ENCODE assay signal across 10 cellular contexts in the genomic region with DNA sequence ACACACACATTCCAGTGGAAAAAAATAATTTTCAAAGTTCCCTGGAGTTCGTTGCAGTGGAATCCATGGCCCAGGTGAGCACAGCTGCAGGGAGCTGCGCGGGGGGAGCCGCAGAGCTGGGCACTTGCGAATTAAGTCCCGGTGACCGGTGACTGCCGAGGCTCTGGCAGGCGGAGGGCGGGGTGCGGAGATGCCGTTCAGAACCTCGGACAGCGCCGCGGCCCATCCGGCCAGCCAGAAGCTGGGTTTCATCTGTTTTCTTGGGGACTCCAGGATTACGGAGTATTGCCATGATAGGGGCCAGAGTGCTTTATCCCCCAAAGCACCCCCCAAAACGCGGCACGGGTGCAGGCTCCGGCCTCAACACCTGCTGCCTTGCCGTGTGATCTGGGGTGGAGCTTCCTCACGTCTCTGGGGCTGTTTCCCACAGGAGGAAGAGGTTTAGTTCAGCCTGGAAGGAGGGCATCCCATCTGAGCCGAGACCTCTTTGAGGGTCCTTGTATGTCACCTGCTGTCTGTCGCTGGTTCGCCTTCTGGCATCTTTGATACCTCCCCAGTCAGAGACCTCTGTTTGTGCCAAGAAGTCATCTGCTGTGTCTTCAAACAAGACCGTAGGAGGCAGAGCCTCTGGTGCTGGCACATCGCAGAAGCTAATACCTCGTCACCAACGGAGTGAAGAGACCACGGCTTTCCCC.
A peak's percentile ranks its signal among the peaks of the same experiment; 100 is the strongest.
DNase-seq lines count a peak whose midpoint lies in the region; ATAC-seq, FAIRE-seq and TF ChIP-seq lines count a peak whose summit lies in the region.
"Had no signal": no experiment of that assay in that cellular context is flagged by ENCODE, and none has a peak within 500 bp of the region (broad histone marks: within the 10 kb centered on the region; RNA-seq: fewer than 3 reads in every experiment).

No MANE protein-coding gene starts in this region.

- DNase-seq in A549 (ENCODE audit: low read depth in 1 of 2, low spot score in 1 of 2) (peak in 1 of 2 experiments; percentile 56), GM13977 (ENCODE audit: low spot score) (peak; percentile 69), iPS-NIHi11 (ENCODE audit: low spot score) (peak; percentile 93), CD14-positive monocyte (ENCODE audit: low spot score) (no peak), NCI-H774 (lab: John Stamatoyannopoulos, UW) (no peak), hippocampal formation (lab: John Stamatoyannopoulos, UW) (no peak)
- peak; percentile 15 for DNase-seq in activated CD8-positive, alpha-beta T cell treated with anti-CD3 and anti-CD28 coated beads for 36 hours
- DNase-seq: Calu3 had no signal

- H3K9me3 Mint-ChIP-seq in activated CD8-positive, alpha-beta T cell treated with anti-CD3 and anti-CD28 coated beads for 36 hours, result peaks cover 5% of the 10 kb centered on the region
- H3K9me3 Mint-ChIP-seq in CD14-positive monocyte, result peaks cover 0 to 5% (median 3%) of the 10 kb centered on the region in 7 donors

- POLR2A ChIA-PET in A549 (lab: Yijun Ruan, JAX), result no interaction called here
- POLR2A ChIA-PET in activated CD8-positive, alpha-beta T cell treated with anti-CD3 and anti-CD28 coated beads for 36 hours (lab: Charles Lee), result no interaction called here

- TF ChIP-seq EP300 in A549 (IDR thresholded peaks at IDR 0.05), result no peak

- TF ChIP-seq RAD21 in A549 (conservative IDR thresholded peaks at IDR 0.05 in 1 of 2, IDR thresholded peaks at IDR 0.05 in 1 of 2), result no peak

- no peak for TF ChIP-seq POLR2A in A549 (IDR thresholded peaks at IDR 0.05; ENCODE audit: low read length)

- in situ Hi-C loops in GM13977 (cut with MboI; ENCODE audit: low pct_unique_long_range_greater_than_20kb, low sequenced_read_pairs, unreplicated experiment), result no loop called here

- no peak for FAIRE-seq in A549 (lab: Jason Lieb, UNC)

- H3K36me3 Mint-ChIP-seq in activated CD8-positive, alpha-beta T cell treated with anti-CD3 and anti-CD28 coated beads for 36 hours (ENCODE audit: low read depth), result no peaks in the 10 kb centered on the region
- no peaks in the 10 kb centered on the region for H3K36me3 Mint-ChIP-seq in CD14-positive monocyte

- H3K4me3 Mint-ChIP-seq in activated CD8-positive, alpha-beta T cell treated with anti-CD3 and anti-CD28 coated beads for 36 hours, result no peak overlapping the region
- H3K4me3 Mint-ChIP-seq in CD14-positive monocyte, result no peak overlapping the region

- intact Hi-C loops in activated CD8-positive, alpha-beta T cell treated with anti-CD3 and anti-CD28 coated beads for 36 hours (cut with micrococcal nuclease), result no loop called here
- intact Hi-C loops in CD14-positive monocyte (cut with micrococcal nuclease), result no loop called here

- no peak overlapping the region for H3K27ac ChIP-seq in A549

- ATAC-seq in A549 (peak; percentile 35 to 56; a peak in 3 of 6 replicates), HG02588 (IDR thresholded peaks at IDR 0.05; ENCODE audit: unreplicated experiment) (no peak)
- ATAC-seq in activated CD8-positive, alpha-beta T cell treated with anti-CD3 and anti-CD28 coated beads for 36 hours, result no peak

- TF ChIP-seq CTCF in A549 (IDR thresholded peaks at IDR 0.05) (no peak), GM13977 (IDR thresholded peaks at IDR 0.05; ENCODE audit: extremely low read depth, insufficient read depth, missing control alignments) (no peak), CD14-positive monocyte (IDR thresholded peaks at IDR 0.05) (no peak)
- no peak for TF ChIP-seq CTCF in activated CD8-positive, alpha-beta T cell treated with anti-CD3 and anti-CD28 coated beads for 36 hours (IDR thresholded peaks at IDR 0.05)

- 7% methylated on average over 25 of the region's 32 CpGs for WGBS in A549 (ENCODE audit: missing lambda C conversion rate)

- no peak overlapping the region for H3K27ac Mint-ChIP-seq in activated CD8-positive, alpha-beta T cell treated with anti-CD3 and anti-CD28 coated beads for 36 hours
- H3K27ac Mint-ChIP-seq in CD14-positive monocyte, result no peak overlapping the region
- H3K27ac Mint-ChIP-seq: IgD-negative memory B cell had no signal

- CTCF ChIA-PET in A549 (lab: Yijun Ruan, JAX), result interaction anchor here (1.0 kb wide), 1 partner anchor 9 kb away, joined by 4 read pairs; no protein-coding TSS in a partner anchor
- CTCF ChIA-PET in activated CD8-positive, alpha-beta T cell treated with anti-CD3 and anti-CD28 coated beads for 36 hours (lab: Charles Lee), result no interaction called here

- no peak overlapping the region for H3K4me3 ChIP-seq in A549

- H3K27me3 Mint-ChIP-seq in activated CD8-positive, alpha-beta T cell treated with anti-CD3 and anti-CD28 coated beads for 36 hours, result peaks cover 34% of the 10 kb centered on the region
- peaks cover 9 to 29% (median 10%) of the 10 kb centered on the region in 3 donors for H3K27me3 Mint-ChIP-seq in CD14-positive monocyte (ENCODE audit: low read depth in 3 of 3)

- no peaks in the 10 kb centered on the region for H3K4me1 Mint-ChIP-seq in activated CD8-positive, alpha-beta T cell treated with anti-CD3 and anti-CD28 coated beads for 36 hours (ENCODE audit: low read depth)
- H3K4me1 Mint-ChIP-seq in CD14-positive monocyte, result no peaks in the 10 kb centered on the region

- peaks cover 10% of the 10 kb centered on the region for H3K9me3 ChIP-seq in A549

- no peak overlapping the region for H3K4me2 ChIP-seq in A549

- no peaks in the 10 kb centered on the region for H3K4me1 ChIP-seq in A549

TF ChIP-seq in A549, 52 proteins besides CTCF, POLR2A, EP300 and RAD21:
- TF ChIP-seq, protein P1, sequence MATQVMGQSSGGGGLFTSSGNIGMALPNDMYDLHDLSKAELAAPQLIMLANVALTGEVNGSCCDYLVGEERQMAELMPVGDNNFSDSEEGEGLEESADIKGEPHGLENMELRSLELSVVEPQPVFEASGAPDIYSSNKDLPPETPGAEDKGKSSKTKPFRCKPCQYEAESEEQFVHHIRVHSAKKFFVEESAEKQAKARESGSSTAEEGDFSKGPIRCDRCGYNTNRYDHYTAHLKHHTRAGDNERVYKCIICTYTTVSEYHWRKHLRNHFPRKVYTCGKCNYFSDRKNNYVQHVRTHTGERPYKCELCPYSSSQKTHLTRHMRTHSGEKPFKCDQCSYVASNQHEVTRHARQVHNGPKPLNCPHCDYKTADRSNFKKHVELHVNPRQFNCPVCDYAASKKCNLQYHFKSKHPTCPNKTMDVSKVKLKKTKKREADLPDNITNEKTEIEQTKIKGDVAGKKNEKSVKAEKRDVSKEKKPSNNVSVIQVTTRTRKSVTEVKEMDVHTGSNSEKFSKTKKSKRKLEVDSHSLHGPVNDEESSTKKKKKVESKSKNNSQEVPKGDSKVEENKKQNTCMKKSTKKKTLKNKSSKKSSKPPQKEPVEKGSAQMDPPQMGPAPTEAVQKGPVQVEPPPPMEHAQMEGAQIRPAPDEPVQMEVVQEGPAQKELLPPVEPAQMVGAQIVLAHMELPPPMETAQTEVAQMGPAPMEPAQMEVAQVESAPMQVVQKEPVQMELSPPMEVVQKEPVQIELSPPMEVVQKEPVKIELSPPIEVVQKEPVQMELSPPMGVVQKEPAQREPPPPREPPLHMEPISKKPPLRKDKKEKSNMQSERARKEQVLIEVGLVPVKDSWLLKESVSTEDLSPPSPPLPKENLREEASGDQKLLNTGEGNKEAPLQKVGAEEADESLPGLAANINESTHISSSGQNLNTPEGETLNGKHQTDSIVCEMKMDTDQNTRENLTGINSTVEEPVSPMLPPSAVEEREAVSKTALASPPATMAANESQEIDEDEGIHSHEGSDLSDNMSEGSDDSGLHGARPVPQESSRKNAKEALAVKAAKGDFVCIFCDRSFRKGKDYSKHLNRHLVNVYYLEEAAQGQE (IDR thresholded peaks at IDR 0.05), result peak; percentile 96
- TF ChIP-seq SMC3 (IDR thresholded peaks at IDR 0.05), result no peak

Comparison
In these comparisons a context has a peak if more than half of its experiments do, and no peak if none do; other contexts are left out.
1. ATAC-seq: peak in A549 (2 of 2); none in activated CD8-positive, alpha-beta T cell treated with anti-CD3 and anti-CD28 coated beads for 36 hours (single experiment) and HG02588 (single experiment).
2. DNase-seq: peak in GM13977 (single experiment), activated CD8-positive, alpha-beta T cell treated with anti-CD3 and anti-CD28 coated beads for 36 hours (single experiment) and iPS-NIHi11 (single experiment); none in CD14-positive monocyte (single experiment), NCI-H774 (single experiment) and hippocampal formation (0 of 2).